ENCODE assay signal across 31 cellular contexts in the genomic region with DNA sequence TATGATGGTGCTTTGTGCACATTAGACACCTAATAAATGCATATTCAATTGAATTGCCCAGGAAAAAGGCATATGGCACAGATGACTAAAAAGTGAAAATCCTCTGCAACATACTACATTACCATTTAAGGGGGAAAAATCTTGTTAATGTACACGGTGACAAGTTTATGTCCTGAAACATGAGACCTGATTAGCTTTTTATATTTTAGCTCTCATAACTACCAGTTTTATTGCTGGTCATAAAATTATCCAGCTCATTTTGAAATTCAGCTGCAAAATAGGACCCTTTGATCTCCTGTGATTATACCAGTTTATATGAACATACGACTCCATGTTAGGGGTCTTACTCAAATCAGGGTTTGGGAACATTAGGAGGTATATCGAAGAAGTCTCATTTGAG.
"Had no signal": no experiment of that assay in that cellular context is flagged by ENCODE, and none has a peak within 500 bp of the region (broad histone marks: within the 10 kb centered on the region; RNA-seq: fewer than 3 reads in every experiment).

No MANE protein-coding gene starts in this region.

- H3K4me1 Mint-ChIP-seq: activated CD4-positive, alpha-beta T cell treated with anti-CD3 and anti-CD28 coated beads, Interleukin-2, amount 10 ng/mL, durations not matched to agents 24 days and 14 days had no signal

- H3K27ac Mint-ChIP-seq: activated CD4-positive, alpha-beta T cell treated with anti-CD3 and anti-CD28 coated beads, Interleukin-2, amount 10 ng/mL, durations not matched to agents 24 days and 14 days; activated CD8-positive, alpha-beta T cell treated with anti-CD3 and anti-CD28 coated beads, Interleukin-2, amount 10 ng/mL, durations not matched to agents 7 days and 5 days; activated naive CD4-positive, alpha-beta T cell treated with anti-CD3 and anti-CD28 coated beads for 36 hours; activated naive CD4-positive, alpha-beta T cell treated with anti-CD3 and anti-CD28 coated beads, Interleukin-2, amount 50 U/mL, for 72 hours; activated T-helper 1 cell treated with anti-CD3 and anti-CD28 coated beads, Interleukin-12 subunit alpha, Interleukin-12 subunit beta, Interleukin-2, Interleukin-4 antibody, amounts not matched to agents 30 ng/mL and 10 ng/mL and 1 ng/mL, durations not matched to agents 14 hours and 24 hours and 36 hours; T-helper 1 cell treated with Interleukin-12 subunit alpha and Interleukin-12 subunit beta and Interleukin-4 antibody, amounts not matched to agents 30 μg/mL and 1 μg/mL, for 36 hours; T-helper 2 cell treated with Interferon-gamma antibody and Interleukin-4, amounts not matched to agents 5 μg/mL and 100 μg/mL, for 36 hours had no signal

- H3K4me1 ChIP-seq: adrenal gland, body of pancreas, breast epithelium, Peyer's patch, SJSA1 had no signal

- H3K36me3 Mint-ChIP-seq: activated naive CD4-positive, alpha-beta T cell treated with anti-CD3 and anti-CD28 coated beads, Interleukin-2, amount 50 U/mL, for 72 hours had no signal

- H3K27ac ChIP-seq: adrenal gland, body of pancreas, breast epithelium, Peyer's patch, SJSA1 had no signal

- H3K36me3 ChIP-seq: adrenal gland, breast epithelium, Peyer's patch, SJSA1 had no signal

- H3K9me3 Mint-ChIP-seq: activated CD4-positive, alpha-beta T cell treated with anti-CD3 and anti-CD28 coated beads, Interleukin-2, amount 10 ng/mL, durations not matched to agents 24 days and 14 days; activated naive CD4-positive, alpha-beta T cell treated with anti-CD3 and anti-CD28 coated beads for 36 hours; activated naive CD4-positive, alpha-beta T cell treated with anti-CD3 and anti-CD28 coated beads, Interleukin-2, amount 50 U/mL, for 72 hours; activated T-cell treated with anti-CD3 and anti-CD28 coated beads, Interleukin-2, amount 50 U/mL, for 4 hours; activated T-helper 1 cell treated with anti-CD3 and anti-CD28 coated beads, Interleukin-12 subunit alpha, Interleukin-12 subunit beta, Interleukin-2, Interleukin-4 antibody, amounts not matched to agents 30 ng/mL and 10 ng/mL and 1 ng/mL, durations not matched to agents 14 hours and 24 hours and 36 hours; T-helper 1 cell treated with Interleukin-12 subunit alpha and Interleukin-12 subunit beta and Interleukin-4 antibody, amounts not matched to agents 30 μg/mL and 1 μg/mL, for 36 hours; T-helper 2 cell treated with Interferon-gamma antibody and Interleukin-4, amounts not matched to agents 5 μg/mL and 100 μg/mL, for 36 hours had no signal

- H3K4me3 ChIP-seq: adrenal gland, body of pancreas, breast epithelium, Peyer's patch, SJSA1 had no signal

- H3K9me3 ChIP-seq: adrenal gland, body of pancreas, breast epithelium, Peyer's patch, SJSA1, SK-N-SH had no signal

- H3K4me3 Mint-ChIP-seq: activated CD4-positive, alpha-beta T cell treated with anti-CD3 and anti-CD28 coated beads, Interleukin-2, amount 10 ng/mL, durations not matched to agents 24 days and 14 days; activated CD8-positive, alpha-beta T cell treated with anti-CD3 and anti-CD28 coated beads, Interleukin-2, amount 10 ng/mL, durations not matched to agents 7 days and 5 days; activated naive CD4-positive, alpha-beta T cell treated with anti-CD3 and anti-CD28 coated beads for 36 hours; activated T-cell treated with anti-CD3 and anti-CD28 coated beads, Interleukin-2, amount 50 U/mL, for 4 hours; activated T-helper 1 cell treated with anti-CD3 and anti-CD28 coated beads, Interleukin-12 subunit alpha, Interleukin-12 subunit beta, Interleukin-2, Interleukin-4 antibody, amounts not matched to agents 30 ng/mL and 10 ng/mL and 1 ng/mL, durations not matched to agents 14 hours and 24 hours and 36 hours; T-helper 1 cell treated with Interleukin-12 subunit alpha and Interleukin-12 subunit beta and Interleukin-4 antibody, amounts not matched to agents 30 μg/mL and 1 μg/mL, for 36 hours; T-helper 2 cell treated with Interferon-gamma antibody and Interleukin-4, amounts not matched to agents 5 μg/mL and 100 μg/mL, for 36 hours had no signal

- DNase-seq: activated CD4-positive, alpha-beta T cell treated with anti-CD3 and anti-CD28 coated beads, Interleukin-2, amount 10 ng/mL, durations not matched to agents 24 days and 14 days; activated CD4-positive, alpha-beta T cell treated with anti-CD3 and anti-CD28 coated beads, Interleukin-2, amount 50 U/mL, for 4 hours; activated CD8-positive, alpha-beta memory T cell treated with anti-CD3 and anti-CD28 coated beads, Interleukin-2, amount 50 U/mL, for 4 hours; activated CD8-positive, alpha-beta T cell treated with anti-CD3 and anti-CD28 coated beads, Interleukin-2, amount 10 ng/mL, durations not matched to agents 7 days and 5 days; activated gamma-delta T cell treated with Interleukin-2 at 50 U/mL for 16 hours; activated naive CD4-positive, alpha-beta T cell treated with anti-CD3 and anti-CD28 coated beads for 36 hours; activated T-cell treated with anti-CD3 and anti-CD28 coated beads for 4 hours; activated T-cell treated with anti-CD3 and anti-CD28 coated beads, Interleukin-2, amount 50 U/mL, for 4 hours; adrenal gland; body of pancreas; Kasumi-1; KBM-7; MM.1S; MV-4-11; NCI-H1092; NCI-H1417 treated with DMSO at 0.1 percent for 48 hours; NCI-H187 treated with DMSO at 0.1 percent for 48 hours; NCI-H2081; NCI-H446; NCI-H510A treated with DMSO at 0.1 percent for 48 hours; NCI-H774; Peyer's patch; RPMI8226; SHP77 treated with DMSO at 0.1 percent for 48 hours; SK-N-SH had no signal

- H3K27me3 ChIP-seq: adrenal gland, body of pancreas, breast epithelium, Peyer's patch, SJSA1 had no signal
